Comparison of ENCODE assay signal across 20 cellular contexts in the genomic region with DNA sequence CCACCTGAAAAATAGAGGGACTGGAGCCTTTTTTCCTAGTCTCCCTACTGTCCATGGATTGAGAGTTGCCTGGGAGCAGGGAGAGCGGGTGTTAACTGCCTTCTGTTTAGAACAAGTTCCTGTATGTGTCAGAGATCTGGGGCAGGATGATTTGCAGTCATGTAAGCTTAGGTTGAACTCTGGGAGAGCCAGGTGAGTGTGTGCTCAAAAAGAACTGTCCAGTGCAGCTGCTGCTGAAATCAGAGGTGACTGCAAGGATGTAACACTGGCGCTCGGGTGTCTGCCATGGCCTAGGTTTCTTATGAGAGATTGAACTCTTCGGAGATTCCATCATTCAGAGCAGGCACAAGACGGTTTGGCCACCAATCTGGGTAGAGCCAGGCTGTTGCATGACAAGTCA.
"Had no signal": no experiment of that assay in that cellular context is flagged by ENCODE, and none has a peak within 500 bp of the region (broad histone marks: within the 10 kb centered on the region; RNA-seq: fewer than 3 reads in every experiment).

No MANE protein-coding gene starts in this region.

- H3K9me3 ChIP-seq: ascending aorta, esophagus muscularis mucosa, left lung, suprapubic skin had no signal

- H3K4me1 Mint-ChIP-seq: activated naive CD8-positive, alpha-beta T cell treated with anti-CD3 and anti-CD28 coated beads, Interleukin-2, amount 50 U/mL, for 24 hours; memory B cell; stimulated activated naive CD8-positive, alpha-beta T cell treated with anti-CD3 and anti-CD28 coated beads, Interleukin-15, amount 100 ng/mL, for 72 hours had no signal

- H3K4me1 ChIP-seq: left lung, suprapubic skin had no signal

- H3K27ac ChIP-seq: ascending aorta, coronary artery, esophagus muscularis mucosa, left lung, suprapubic skin had no signal

- H3K4me3 ChIP-seq: ascending aorta, coronary artery, esophagus muscularis mucosa, left lung, suprapubic skin had no signal

- H3K4me3 Mint-ChIP-seq: activated CD8-positive, alpha-beta T cell treated with anti-CD3 and anti-CD28 coated beads, Interleukin-2, amount 10 ng/mL, durations not matched to agents 7 days and 5 days; activated naive CD8-positive, alpha-beta T cell treated with anti-CD3 and anti-CD28 coated beads, Interleukin-2, amount 50 U/mL, for 24 hours; activated T-cell treated with anti-CD3 and anti-CD28 coated beads, Interleukin-2, amount 50 U/mL, for 24 hours; memory B cell; neural crest cell; stimulated activated naive CD8-positive, alpha-beta T cell treated with anti-CD3 and anti-CD28 coated beads, Interleukin-15, amount 100 ng/mL, for 72 hours; T-helper 2 cell treated with Interferon-gamma antibody and Interleukin-4, amounts not matched to agents 5 μg/mL and 100 μg/mL, for 36 hours had no signal

- H3K36me3 ChIP-seq: ascending aorta, esophagus muscularis mucosa, left lung, suprapubic skin had no signal

- H3K27me3 ChIP-seq: ascending aorta, esophagus muscularis mucosa, left lung, suprapubic skin had no signal

- DNase-seq: activated CD4-positive, alpha-beta T cell treated with anti-CD3 and anti-CD28 coated beads for 48 hours; activated CD4-positive, CD25-positive, alpha-beta regulatory T cell; activated CD8-positive, alpha-beta T cell treated with anti-CD3 and anti-CD28 coated beads, Interleukin-2, amount 10 ng/mL, durations not matched to agents 7 days and 5 days; activated naive CD4-positive, alpha-beta T cell treated with Interleukin-2 at 50 U/mL for 16 hours; activated naive CD8-positive, alpha-beta T cell treated with anti-CD3 and anti-CD28 coated beads, Interleukin-2, amount 50 U/mL, for 24 hours; activated T-cell treated with anti-CD3 and anti-CD28 coated beads, Interleukin-2, amount 50 U/mL, for 24 hours; left lung; right cardiac atrium; stimulated activated CD4-positive, alpha-beta T cell treated with anti-CD3 and anti-CD28 coated beads, Interleukin-2, amount 100 ng/mL, for 48 hours; stimulated activated naive CD8-positive, alpha-beta T cell treated with anti-CD3 and anti-CD28 coated beads, Interleukin-15, amount 100 ng/mL, for 72 hours; trophoblast cell had no signal

- H3K27me3 Mint-ChIP-seq: activated naive CD8-positive, alpha-beta T cell treated with anti-CD3 and anti-CD28 coated beads, Interleukin-2, amount 50 U/mL, for 24 hours; activated T-cell treated with anti-CD3 and anti-CD28 coated beads, Interleukin-2, amount 50 U/mL, for 24 hours; stimulated activated naive CD8-positive, alpha-beta T cell treated with anti-CD3 and anti-CD28 coated beads, Interleukin-15, amount 100 ng/mL, for 72 hours had no signal

- H3K27ac Mint-ChIP-seq: activated CD8-positive, alpha-beta T cell treated with anti-CD3 and anti-CD28 coated beads, Interleukin-2, amount 10 ng/mL, durations not matched to agents 7 days and 5 days; activated naive CD8-positive, alpha-beta T cell treated with anti-CD3 and anti-CD28 coated beads, Interleukin-2, amount 50 U/mL, for 24 hours; activated T-cell treated with anti-CD3 and anti-CD28 coated beads, Interleukin-2, amount 50 U/mL, for 24 hours; activated T-helper 2 cell treated with anti-CD3 and anti-CD28 coated beads, Interferon-gamma antibody, Interleukin-2, Interleukin-4, amounts not matched to agents 10 μg/mL and 5 μg/mL and 100 μg/mL, durations not matched to agents 14 hours and 24 hours and 36 hours; memory B cell; progenitor cell of endocrine pancreas; stimulated activated naive CD8-positive, alpha-beta T cell treated with anti-CD3 and anti-CD28 coated beads, Interleukin-15, amount 100 ng/mL, for 72 hours; T-helper 2 cell treated with Interferon-gamma antibody and Interleukin-4, amounts not matched to agents 5 μg/mL and 100 μg/mL, for 36 hours had no signal

- ATAC-seq: activated CD8-positive, alpha-beta T cell treated with anti-CD3 and anti-CD28 coated beads, Interleukin-2, amount 10 ng/mL, durations not matched to agents 7 days and 5 days; activated naive CD8-positive, alpha-beta T cell treated with anti-CD3 and anti-CD28 coated beads, Interleukin-2, amount 50 U/mL, for 24 hours; left lung; right cardiac atrium; stimulated activated naive CD8-positive, alpha-beta T cell treated with anti-CD3 and anti-CD28 coated beads, Interleukin-15, amount 100 ng/mL, for 72 hours had no signal
